ENCODE assay signal across 1 cellular context in the genomic region with DNA sequence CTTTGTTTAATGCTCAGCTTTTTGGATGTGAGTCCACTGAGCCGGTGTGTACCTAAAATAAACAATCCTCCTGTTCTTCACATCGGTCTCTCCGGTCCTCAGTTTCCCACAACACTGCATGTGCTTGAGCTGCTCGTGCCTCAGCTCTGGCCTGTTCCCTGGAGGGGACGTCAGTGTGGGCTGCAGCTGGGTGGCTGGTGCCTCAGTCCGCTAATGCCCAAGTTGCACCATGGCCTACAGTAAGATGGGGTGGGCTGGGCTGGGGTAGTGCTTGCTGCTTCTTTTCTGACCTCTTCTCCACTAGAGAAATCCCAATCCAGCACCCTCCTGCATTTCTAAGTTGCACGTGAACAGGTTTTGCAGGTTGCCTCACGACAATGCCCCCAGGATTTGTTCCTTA.
TF ChIP-seq lines count a peak whose summit lies in the region.

No MANE protein-coding gene starts in this region.

TF ChIP-seq in K562, 482 proteins besides CTCF, POLR2A, EP300 and RAD21 (continued from another document):
- TF ChIP-seq NR3C1 (CRISPR knock-in tag; IDR thresholded peaks at IDR 0.05) (no peak), ZNF408 (CRISPR knock-in tag; IDR thresholded peaks at IDR 0.05; ENCODE audit: low read depth) (no peak), HOXB6 (CRISPR knock-in tag; IDR thresholded peaks at IDR 0.05; ENCODE audit: borderline replicate concordance) (no peak)
- TF ChIP-seq, protein P1, sequence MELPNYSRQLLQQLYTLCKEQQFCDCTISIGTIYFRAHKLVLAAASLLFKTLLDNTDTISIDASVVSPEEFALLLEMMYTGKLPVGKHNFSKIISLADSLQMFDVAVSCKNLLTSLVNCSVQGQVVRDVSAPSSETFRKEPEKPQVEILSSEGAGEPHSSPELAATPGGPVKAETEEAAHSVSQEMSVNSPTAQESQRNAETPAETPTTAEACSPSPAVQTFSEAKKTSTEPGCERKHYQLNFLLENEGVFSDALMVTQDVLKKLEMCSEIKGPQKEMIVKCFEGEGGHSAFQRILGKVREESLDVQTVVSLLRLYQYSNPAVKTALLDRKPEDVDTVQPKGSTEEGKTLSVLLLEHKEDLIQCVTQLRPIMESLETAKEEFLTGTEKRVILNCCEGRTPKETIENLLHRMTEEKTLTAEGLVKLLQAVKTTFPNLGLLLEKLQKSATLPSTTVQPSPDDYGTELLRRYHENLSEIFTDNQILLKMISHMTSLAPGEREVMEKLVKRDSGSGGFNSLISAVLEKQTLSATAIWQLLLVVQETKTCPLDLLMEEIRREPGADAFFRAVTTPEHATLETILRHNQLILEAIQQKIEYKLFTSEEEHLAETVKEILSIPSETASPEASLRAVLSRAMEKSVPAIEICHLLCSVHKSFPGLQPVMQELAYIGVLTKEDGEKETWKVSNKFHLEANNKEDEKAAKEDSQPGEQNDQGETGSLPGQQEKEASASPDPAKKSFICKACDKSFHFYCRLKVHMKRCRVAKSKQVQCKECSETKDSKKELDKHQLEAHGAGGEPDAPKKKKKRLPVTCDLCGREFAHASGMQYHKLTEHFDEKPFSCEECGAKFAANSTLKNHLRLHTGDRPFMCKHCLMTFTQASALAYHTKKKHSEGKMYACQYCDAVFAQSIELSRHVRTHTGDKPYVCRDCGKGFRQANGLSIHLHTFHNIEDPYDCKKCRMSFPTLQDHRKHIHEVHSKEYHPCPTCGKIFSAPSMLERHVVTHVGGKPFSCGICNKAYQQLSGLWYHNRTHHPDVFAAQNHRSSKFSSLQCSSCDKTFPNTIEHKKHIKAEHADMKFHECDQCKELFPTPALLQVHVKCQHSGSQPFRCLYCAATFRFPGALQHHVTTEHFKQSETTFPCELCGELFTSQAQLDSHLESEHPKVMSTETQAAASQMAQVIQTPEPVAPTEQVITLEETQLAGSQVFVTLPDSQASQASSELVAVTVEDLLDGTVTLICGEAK (IDR thresholded peaks at IDR 0.05): no peak
- TF ChIP-seq, protein P1 (CRISPR knock-in tag; IDR thresholded peaks at IDR 0.05): no peak
- TF ChIP-seq, protein P2, sequence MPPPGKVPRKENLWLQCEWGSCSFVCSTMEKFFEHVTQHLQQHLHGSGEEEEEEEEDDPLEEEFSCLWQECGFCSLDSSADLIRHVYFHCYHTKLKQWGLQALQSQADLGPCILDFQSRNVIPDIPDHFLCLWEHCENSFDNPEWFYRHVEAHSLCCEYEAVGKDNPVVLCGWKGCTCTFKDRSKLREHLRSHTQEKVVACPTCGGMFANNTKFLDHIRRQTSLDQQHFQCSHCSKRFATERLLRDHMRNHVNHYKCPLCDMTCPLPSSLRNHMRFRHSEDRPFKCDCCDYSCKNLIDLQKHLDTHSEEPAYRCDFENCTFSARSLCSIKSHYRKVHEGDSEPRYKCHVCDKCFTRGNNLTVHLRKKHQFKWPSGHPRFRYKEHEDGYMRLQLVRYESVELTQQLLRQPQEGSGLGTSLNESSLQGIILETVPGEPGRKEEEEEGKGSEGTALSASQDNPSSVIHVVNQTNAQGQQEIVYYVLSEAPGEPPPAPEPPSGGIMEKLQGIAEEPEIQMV (tag; conservative IDR thresholded peaks at IDR 0.05; ENCODE audit: low read depth): no peak
- TF ChIP-seq, protein P3, sequence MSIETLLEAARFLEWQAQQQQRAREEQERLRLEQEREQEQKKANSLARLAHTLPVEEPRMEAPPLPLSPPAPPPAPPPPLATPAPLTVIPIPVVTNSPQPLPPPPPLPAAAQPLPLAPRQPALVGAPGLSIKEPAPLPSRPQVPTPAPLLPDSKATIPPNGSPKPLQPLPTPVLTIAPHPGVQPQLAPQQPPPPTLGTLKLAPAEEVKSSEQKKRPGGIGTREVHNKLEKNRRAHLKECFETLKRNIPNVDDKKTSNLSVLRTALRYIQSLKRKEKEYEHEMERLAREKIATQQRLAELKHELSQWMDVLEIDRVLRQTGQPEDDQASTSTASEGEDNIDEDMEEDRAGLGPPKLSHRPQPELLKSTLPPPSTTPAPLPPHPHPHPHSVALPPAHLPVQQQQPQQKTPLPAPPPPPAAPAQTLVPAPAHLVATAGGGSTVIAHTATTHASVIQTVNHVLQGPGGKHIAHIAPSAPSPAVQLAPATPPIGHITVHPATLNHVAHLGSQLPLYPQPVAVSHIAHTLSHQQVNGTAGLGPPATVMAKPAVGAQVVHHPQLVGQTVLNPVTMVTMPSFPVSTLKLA (conservative IDR thresholded peaks at IDR 0.05): no peak
- TF ChIP-seq, protein P4, sequence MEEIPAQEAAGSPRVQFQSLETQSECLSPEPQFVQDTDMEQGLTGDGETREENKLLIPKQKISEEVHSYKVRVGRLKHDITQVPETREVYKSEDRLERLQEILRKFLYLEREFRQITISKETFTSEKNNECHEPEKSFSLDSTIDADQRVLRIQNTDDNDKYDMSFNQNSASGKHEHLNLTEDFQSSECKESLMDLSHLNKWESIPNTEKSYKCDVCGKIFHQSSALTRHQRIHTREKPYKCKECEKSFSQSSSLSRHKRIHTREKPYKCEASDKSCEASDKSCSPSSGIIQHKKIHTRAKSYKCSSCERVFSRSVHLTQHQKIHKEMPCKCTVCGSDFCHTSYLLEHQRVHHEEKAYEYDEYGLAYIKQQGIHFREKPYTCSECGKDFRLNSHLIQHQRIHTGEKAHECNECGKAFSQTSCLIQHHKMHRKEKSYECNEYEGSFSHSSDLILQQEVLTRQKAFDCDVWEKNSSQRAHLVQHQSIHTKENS (CRISPR knock-in tag; IDR thresholded peaks at IDR 0.05): no peak
